11 cellular contexts compared by ENCODE assay signal in the genomic region with DNA sequence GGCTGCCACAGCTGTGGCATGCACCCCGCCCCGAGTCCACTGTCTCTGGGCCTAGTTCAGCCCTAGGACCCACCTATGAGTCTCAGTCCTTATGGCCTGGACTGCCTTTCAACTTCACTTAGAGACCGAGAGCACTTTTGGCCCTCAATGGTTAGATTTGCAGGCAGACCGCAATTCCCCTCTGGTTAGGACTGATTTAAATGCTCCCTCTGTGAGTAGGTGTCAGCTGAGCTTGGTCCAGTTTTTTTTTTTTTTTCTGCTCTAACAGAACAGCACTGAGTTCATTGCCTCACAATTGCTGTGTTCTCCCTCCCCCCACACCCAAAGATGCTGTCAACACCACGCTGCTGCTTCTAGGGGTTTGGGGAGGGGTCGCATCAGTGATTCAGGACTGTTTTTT.
"Had no signal": no experiment of that assay in that cellular context is flagged by ENCODE, and none has a peak within 500 bp of the region (broad histone marks: within the 10 kb centered on the region; RNA-seq: fewer than 3 reads in every experiment).

No MANE protein-coding gene starts in this region.

- H3K36me3 Mint-ChIP-seq: IgD-negative memory B cell had no signal

- H3K4me3 Mint-ChIP-seq: HFFc6, IgD-negative memory B cell had no signal

- H3K27ac Mint-ChIP-seq: HFFc6, IgD-negative memory B cell had no signal

- H3K9ac ChIP-seq: GM23248, KMS-11 had no signal

- H3K36me3 ChIP-seq: HAP-1 had no signal

- DNase-seq: GM23248, GOT3, H7, HFFc6, KBM-7 had no signal

- H3K4me1 Mint-ChIP-seq: IgD-negative memory B cell had no signal

- H3K27me3 Mint-ChIP-seq: IgD-negative memory B cell had no signal

- ATAC-seq: HCT116, HepG2 had no signal

- H3K27ac ChIP-seq: GM23248, HL-60, KMS-11 had no signal

- H3K9me3 Mint-ChIP-seq: IgD-negative memory B cell had no signal

- H3K4me1 ChIP-seq: HAP-1 had no signal

- H3K4me3 ChIP-seq: GM23248, HAP-1 had no signal

- H3K9me3 ChIP-seq: HAP-1 had no signal
